ENCODE assay signal across 23 cellular contexts in the genomic region with DNA sequence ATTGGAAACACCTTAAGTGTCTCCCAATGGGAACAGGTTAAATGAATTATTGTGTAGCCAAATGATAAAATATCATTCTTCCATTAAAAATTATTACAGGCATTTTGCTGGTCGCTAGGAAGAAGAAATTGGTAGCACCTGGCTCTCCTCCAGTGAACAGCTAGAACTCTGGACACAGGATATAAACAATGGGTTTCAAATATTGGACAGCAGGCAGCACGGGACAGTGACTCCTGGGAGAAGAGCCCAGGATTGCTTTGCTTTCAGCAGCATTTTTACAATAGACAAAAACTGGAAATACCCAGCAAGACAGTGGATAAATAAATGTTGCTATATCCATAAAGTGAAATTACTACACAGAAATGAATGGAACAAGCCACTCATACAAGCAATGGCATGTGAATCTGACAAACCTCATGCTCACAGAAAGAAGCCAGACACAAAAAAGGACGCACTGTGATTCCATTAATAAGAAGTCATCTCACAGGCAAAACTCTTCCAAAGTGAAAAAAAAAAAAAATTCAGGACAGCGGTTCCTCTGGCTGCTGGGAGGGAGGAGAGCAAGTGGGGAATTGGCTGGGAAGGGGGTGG. TPM values are rescaled to one million over a fixed set of nuclear protein-coding genes. Genes with fewer than 3 reads are reported as not detected.
DNase-seq lines count a peak whose midpoint lies in the region; ATAC-seq and TF ChIP-seq lines count a peak whose summit lies in the region.
"Had no signal": no experiment of that assay in that cellular context is flagged by ENCODE, and none has a peak within 500 bp of the region (broad histone marks: within the 10 kb centered on the region; RNA-seq: fewer than 3 reads in every experiment).

No MANE protein-coding gene starts in this region.

- TF ChIP-seq CTCF in LNCaP clone FGC (IDR thresholded peaks at IDR 0.05; ENCODE audit: control insufficient read depth, extremely low read depth, insufficient read depth) (no peak), fibroblast of villous mesenchyme (IDR thresholded peaks at IDR 0.05; ENCODE audit: insufficient read depth, low read depth, low read length) (no peak), neural progenitor cell (IDR thresholded peaks at IDR 0.05) (no peak), GM20000 (IDR thresholded peaks at IDR 0.05; ENCODE audit: extremely low read depth, missing control alignments) (no peak)

- no peaks in the 10 kb centered on the region for H3K27me3 ChIP-seq in neural progenitor cell

- no peak overlapping the region for H3K4me3 Mint-ChIP-seq in neural progenitor cell
- no peak overlapping the region for H3K4me3 Mint-ChIP-seq in T-helper 2 cell treated with Interferon-gamma antibody and Interleukin-4, amounts not matched to agents 5 μg/mL and 100 μg/mL, for 36 hours
- H3K4me3 Mint-ChIP-seq: GM23338 had no signal

- DNase-seq in LNCaP clone FGC (ENCODE audit: low read depth) (peak; percentile 31), cerebellar cortex (ENCODE audit: low spot score) (peak; percentile 47), fibroblast of villous mesenchyme (ENCODE audit: low read depth) (peak; percentile 19), neural progenitor cell (ENCODE audit: low spot score) (no peak), DMS114 treated with DMSO at 0.1 percent for 48 hours (lab: John Stamatoyannopoulos, UW; ENCODE audit: unreplicated experiment) (no peak), GM20000 (ENCODE audit: low spot score) (no peak)
- no peak for DNase-seq in T-helper 2 cell treated with Interferon-gamma antibody and Interleukin-4, amounts not matched to agents 5 μg/mL and 100 μg/mL, for 36 hours (ENCODE audit: low spot score)
- DNase-seq: ACHN, C1 segment of cervical spinal cord, DMS 273 treated with DMSO at 0.1 percent for 48 hours, GDM1, KG1, NCI-H1417 treated with DMSO at 0.1 percent for 48 hours, NCI-H187 treated with DMSO at 0.1 percent for 48 hours, NCI-H2227 treated with DMSO at 0.1 percent for 48 hours, NCI-H524, NCI-H82, OCI-M1, SHP77 had no signal

- H3K27ac Mint-ChIP-seq in neural progenitor cell = peak overlapping the region; percentile 73
- H3K27ac Mint-ChIP-seq in T-helper 2 cell treated with Interferon-gamma antibody and Interleukin-4, amounts not matched to agents 5 μg/mL and 100 μg/mL, for 36 hours = no peak overlapping the region
- H3K27ac Mint-ChIP-seq: GM23338 had no signal

- peaks cover 21% of the 10 kb centered on the region for H3K4me1 ChIP-seq in neural progenitor cell

- H3K4me1 Mint-ChIP-seq in neural progenitor cell = peaks cover 48% of the 10 kb centered on the region
- H3K4me1 Mint-ChIP-seq in T-helper 2 cell treated with Interferon-gamma antibody and Interleukin-4, amounts not matched to agents 5 μg/mL and 100 μg/mL, for 36 hours (ENCODE audit: low read depth) = no peaks in the 10 kb centered on the region

- H4K20me1 ChIP-seq in neural progenitor cell (ENCODE audit: low read depth) = no peaks in the 10 kb centered on the region

- no peaks in the 10 kb centered on the region for H3F3A ChIP-seq in neural progenitor cell (ENCODE audit: low read depth)

- no peak for ATAC-seq in GM21576 (IDR thresholded peaks at IDR 0.05; ENCODE audit: unreplicated experiment)
- ATAC-seq: GM23338, HCT116, HepG2 had no signal

- no peak overlapping the region for H3K4me3 ChIP-seq in LNCaP clone FGC (ENCODE audit: low read depth, low read length)
- no peak overlapping the region for H3K4me3 ChIP-seq in fibroblast of villous mesenchyme (ENCODE audit: low read depth, low read length)
- no peak overlapping the region for H3K4me3 ChIP-seq in neural progenitor cell
- H3K4me3 ChIP-seq: GM23338 had no signal

- H3K9me3 ChIP-seq in neural progenitor cell (ENCODE audit: low read depth) = no peaks in the 10 kb centered on the region

- peaks cover 3% of the 10 kb centered on the region for H3K27me3 Mint-ChIP-seq in neural progenitor cell (ENCODE audit: insufficient read depth, low read depth)
- H3K27me3 Mint-ChIP-seq in T-helper 2 cell treated with Interferon-gamma antibody and Interleukin-4, amounts not matched to agents 5 μg/mL and 100 μg/mL, for 36 hours (ENCODE audit: low read depth) = no peaks in the 10 kb centered on the region

- H3K79me2 ChIP-seq in neural progenitor cell (ENCODE audit: low read depth) = no peaks in the 10 kb centered on the region

- no peak overlapping the region for H3K9ac ChIP-seq in neural progenitor cell

- peaks cover 33% of the 10 kb centered on the region for H3K36me3 Mint-ChIP-seq in neural progenitor cell
- H3K36me3 Mint-ChIP-seq in T-helper 2 cell treated with Interferon-gamma antibody and Interleukin-4, amounts not matched to agents 5 μg/mL and 100 μg/mL, for 36 hours (ENCODE audit: low read depth) = no peaks in the 10 kb centered on the region

- H2AFZ ChIP-seq in neural progenitor cell (replicated peaks) = no peak overlapping the region
- H2AFZ ChIP-seq: GM23338 had no signal

- no peak overlapping the region for H3K4me2 ChIP-seq in neural progenitor cell
- H3K4me2 ChIP-seq: GM23338 had no signal

- no peaks in the 10 kb centered on the region for H3K9me3 Mint-ChIP-seq in neural progenitor cell
- H3K9me3 Mint-ChIP-seq in T-helper 2 cell treated with Interferon-gamma antibody and Interleukin-4, amounts not matched to agents 5 μg/mL and 100 μg/mL, for 36 hours = no peaks in the 10 kb centered on the region
- H3K9me3 Mint-ChIP-seq: GM23338 had no signal

- H3K36me3 ChIP-seq in neural progenitor cell = no peaks in the 10 kb centered on the region

- H3K27ac ChIP-seq in neural progenitor cell = no peak overlapping the region

RNA-seq across cellular contexts. Expression of gene LAMA1, which starts 50.5 kb away (rescaled TPM):
- 14.5 and 20.7 TPM in 2 replicates for total RNA-seq in fibroblast of villous mesenchyme
- 80.3 and 95.4 TPM in 2 replicates for total RNA-seq in neural progenitor cell (ENCODE audit: low replicate concordance)

Comparison
In these comparisons a context has a peak if more than half of its experiments do, and no peak if none do; other contexts are left out.
1. DNase-seq: peak in LNCaP clone FGC (single experiment), cerebellar cortex (single experiment) and fibroblast of villous mesenchyme (single experiment); none in neural progenitor cell (single experiment), T-helper 2 cell treated with Interferon-gamma antibody and Interleukin-4, amounts not matched to agents 5 μg/mL and 100 μg/mL, for 36 hours (single experiment), DMS114 treated with DMSO at 0.1 percent for 48 hours (single experiment) and GM20000 (single experiment).